Comparison of ENCODE assay signal across 8 cellular contexts in the genomic region with DNA sequence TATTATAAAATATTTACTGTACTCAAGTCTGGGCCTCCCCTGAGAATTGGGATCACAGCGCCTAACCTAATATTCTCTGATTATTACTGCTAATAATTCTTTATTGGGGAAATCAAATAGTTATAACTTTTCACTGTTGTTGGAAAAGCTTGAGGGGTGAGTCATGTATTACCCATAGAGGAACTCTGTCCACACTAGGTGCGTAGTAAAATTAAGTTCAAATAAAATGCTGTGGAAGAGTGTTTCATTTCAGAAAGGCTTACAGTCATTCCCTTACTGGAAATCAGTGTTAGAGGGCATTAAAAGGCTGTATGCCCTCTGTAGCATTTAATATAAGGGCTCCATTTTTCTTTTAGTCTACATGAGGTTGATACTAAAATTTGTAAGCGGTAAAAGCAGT.
"Had no signal": no experiment of that assay in that cellular context is flagged by ENCODE, and none has a peak within 500 bp of the region (broad histone marks: within the 10 kb centered on the region; RNA-seq: fewer than 3 reads in every experiment).

No MANE protein-coding gene starts in this region.

- DNase-seq: H9, HCEC 1CT had no signal

- H3K9ac ChIP-seq: KMS-11 had no signal

- H2AFZ ChIP-seq: GM23338 had no signal

- FAIRE-seq: H1, H54, HepG2 had no signal

- H3K4me3 ChIP-seq: GM23338 had no signal

- H3K4me2 ChIP-seq: GM23338, KMS-11 had no signal

- H3K27ac ChIP-seq: HL-60, KMS-11 had no signal

- ATAC-seq: GM23338, HepG2 had no signal
